ENCODE assay signal across 10 cellular contexts in the genomic region with DNA sequence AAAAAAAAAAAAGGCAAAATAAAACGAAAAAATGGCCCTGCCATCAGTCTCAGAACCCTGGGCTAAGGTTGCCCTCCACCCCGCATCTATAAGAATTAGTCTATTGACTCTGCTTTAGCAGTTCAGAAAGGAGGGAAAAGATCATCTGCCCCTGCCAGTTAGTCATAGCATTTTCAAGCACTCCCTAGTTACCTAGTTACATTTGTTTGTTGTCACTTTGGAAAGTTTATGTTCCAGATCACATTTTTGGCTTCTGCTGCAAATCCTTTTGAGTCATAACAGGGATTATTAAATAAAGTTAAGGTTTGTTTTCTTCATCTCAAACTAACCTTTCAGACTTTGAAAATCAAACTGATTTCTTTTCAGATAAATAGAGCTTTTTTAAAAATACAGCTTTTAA. TPM values are rescaled to one million over a fixed set of nuclear protein-coding genes. Genes with fewer than 3 reads are reported as not detected.
DNase-seq lines count a peak whose midpoint lies in the region; ATAC-seq, FAIRE-seq and TF ChIP-seq lines count a peak whose summit lies in the region.
"Had no signal": no experiment of that assay in that cellular context is flagged by ENCODE, and none has a peak within 500 bp of the region (broad histone marks: within the 10 kb centered on the region; RNA-seq: fewer than 3 reads in every experiment).

No MANE protein-coding gene starts in this region.

- H3K4me1 ChIP-seq in pancreas: peaks cover 0 to 13% (median 4%) of the 10 kb centered on the region in 3 donors

- FAIRE-seq in pancreas (lab: Jason Lieb, UNC): peak; percentile 56
- FAIRE-seq: endometrium had no signal

- peak in 3 of 4 donors; percentile 50 to 69 (median 52) for ATAC-seq in pancreas
- no peak for ATAC-seq in GM18861 (IDR thresholded peaks at IDR 0.05; ENCODE audit: unreplicated experiment)
- no peak for ATAC-seq in HG02642 (IDR thresholded peaks at IDR 0.05; ENCODE audit: poor library complexity, unreplicated experiment)

- DNase-seq in BJ (ENCODE audit: low read depth) (peak; percentile 71), RPMI7951 (ENCODE audit: low read depth) (peak; percentile 22), fibroblast of pulmonary artery (ENCODE audit: low read depth) (peak; percentile 80), pancreas (no peak), NCI-H1092 treated with DMSO at 0.1 percent for 48 hours (lab: John Stamatoyannopoulos, UW) (no peak), UCSD-AML1 (lab: John Stamatoyannopoulos, UW; ENCODE audit: unreplicated experiment) (no peak)

- H3K27ac ChIP-seq in pancreas: no peak overlapping the region
- H3K27ac ChIP-seq: neutrophil had no signal

- CTCF ChIA-PET in BJ (lab: Yijun Ruan, JAX): interaction anchor here (0.6 to 1.9 kb wide), 7 partner anchors 15 to 266 kb away, joined by 3 to 7 read pairs (median 4); no protein-coding TSS in a partner anchor

- TF ChIP-seq CTCF in BJ (IDR thresholded peaks at IDR 0.05; ENCODE audit: insufficient read depth, low read depth, low read length): no peak
- TF ChIP-seq CTCF in fibroblast of pulmonary artery (IDR thresholded peaks at IDR 0.05; ENCODE audit: low read length, missing control alignments): no peak
- no peak for TF ChIP-seq CTCF in pancreas (IDR thresholded peaks at IDR 0.05)

- H3K9me3 ChIP-seq in pancreas: no peaks in the 10 kb centered on the region
- H3K9me3 ChIP-seq: neutrophil had no signal

- POLR2A ChIA-PET in BJ (lab: Charles Lee): no interaction called here

- intact Hi-C loops in pancreas (cut with DNase I): no loop called here

- no peak overlapping the region for H3K4me3 ChIP-seq in BJ (ENCODE audit: low read depth, low read length)
- H3K4me3 ChIP-seq in fibroblast of pulmonary artery (replicated peaks; ENCODE audit: low read depth, low read length): no peak overlapping the region
- no peak overlapping the region for H3K4me3 ChIP-seq in pancreas

- H3K27me3 ChIP-seq in BJ (ENCODE audit: control insufficient read depth, insufficient read depth, low read length) (no peaks in the 10 kb centered on the region), pancreas (no peaks in the 10 kb centered on the region)
- H3K27me3 ChIP-seq: neutrophil had no signal

- H3K36me3 ChIP-seq in BJ (ENCODE audit: control insufficient read depth, insufficient read depth, low read length): peaks cover 5% of the 10 kb centered on the region
- H3K36me3 ChIP-seq in pancreas: peaks cover 0 to 36% (median 19%) of the 10 kb centered on the region in 3 donors

- 79 to 85% methylated on average over 2 of the region's 2 CpGs for WGBS in pancreas, 2 donors

RNA-seq across cellular contexts. Expression of a gene that starts 52.1 kb away (rescaled TPM):
- polyA plus RNA-seq in BJ (2011; rRNA removed) (not detected in 2 replicates), pancreas (10 to 100 TPM in 1 of 2 donors, 1 to 10 TPM in 1; 7.1 to 12.0 TPM)
- polyA minus RNA-seq in BJ (2011; rRNA and poly(A)+ RNA removed): not detected in 2 replicates
- total RNA-seq in RPMI7951 (2014; rRNA removed; shearing (Covaris generic)): not detected in 2 replicates
- total RNA-seq in pancreas: 1 to 10 TPM; 1.0 to 3.8 (median 2.0) TPM

RNA-seq across cellular contexts. Expression of a gene that starts 60.0 kb away (rescaled TPM):
- polyA plus RNA-seq in BJ (2011; rRNA removed): 31.2 and 32.2 TPM in 2 replicates
- polyA minus RNA-seq in BJ (2011; rRNA and poly(A)+ RNA removed): 42.3 and 68.0 TPM in 2 replicates
- 14.0 and 16.3 TPM in 2 replicates for total RNA-seq in RPMI7951 (2014; rRNA removed; shearing (Covaris generic))
- total RNA-seq in pancreas: 10 to 100 TPM; 15.8 to 19.2 (median 17.3) TPM
- polyA plus RNA-seq in pancreas: 10 to 100 TPM in 1 of 2 donors, 1 to 10 TPM in 1; 8.2 to 14.5 TPM

Comparison
In these comparisons a context has a peak if more than half of its experiments do, and no peak if none do; other contexts are left out.
1. DNase-seq: peak in BJ (single experiment), RPMI7951 (single experiment) and fibroblast of pulmonary artery (single experiment); none in pancreas (0 of 6), NCI-H1092 treated with DMSO at 0.1 percent for 48 hours (single experiment) and UCSD-AML1 (single experiment).
2. ATAC-seq: peak in pancreas (3 of 4); none in GM18861 (single experiment) and HG02642 (single experiment).